Comparison of ENCODE assay signal across 29 cellular contexts in the genomic region with DNA sequence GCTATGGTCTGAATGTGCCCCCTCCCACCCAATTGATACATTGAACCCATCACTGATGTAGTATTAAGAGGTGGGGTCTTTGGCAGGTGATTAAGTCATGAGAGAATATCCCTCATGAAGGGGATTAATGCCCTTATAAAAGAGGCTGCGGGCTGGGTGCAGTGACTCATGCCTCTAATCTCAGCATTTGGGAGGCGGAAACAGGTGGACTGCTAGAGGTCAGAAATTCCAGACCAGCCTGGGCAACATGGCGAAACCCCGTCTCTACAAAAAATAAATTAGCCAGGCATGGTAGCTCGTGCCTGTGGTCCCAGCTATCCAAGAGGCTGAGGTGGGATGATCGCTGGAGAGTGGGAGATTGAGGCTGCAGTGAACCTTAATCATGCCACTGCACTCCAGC.
"Had no signal": no experiment of that assay in that cellular context is flagged by ENCODE, and none has a peak within 500 bp of the region (broad histone marks: within the 10 kb centered on the region; RNA-seq: fewer than 3 reads in every experiment).

No MANE protein-coding gene starts in this region.

- H3K36me3 Mint-ChIP-seq: natural killer cell had no signal

- H3K4me3 Mint-ChIP-seq: immature natural killer cell; naive B cell; natural killer cell; neural crest cell; stimulated activated naive B cell treated with anti-CD40 and anti-IgM and Interleukin-4, amounts not matched to agents 10 μg/mL and 1 μg/mL and 100 μg/mL, for 72 hours had no signal

- H3K4me3 ChIP-seq: left lung, lower lobe of right lung, pancreas, prostate gland, right atrium auricular region, right lobe of liver, skin epidermis, stomach, testis, thyroid gland, transverse colon, upper lobe of right lung had no signal

- H3K9me3 Mint-ChIP-seq: immature natural killer cell; naive B cell; natural killer cell; neural crest cell; stimulated activated naive B cell treated with anti-CD40 and anti-IgM and Interleukin-4, amounts not matched to agents 10 μg/mL and 1 μg/mL and 100 μg/mL, for 72 hours had no signal

- H3K27me3 Mint-ChIP-seq: naive B cell; stimulated activated naive B cell treated with anti-CD40 and anti-IgM and Interleukin-4, amounts not matched to agents 10 μg/mL and 1 μg/mL and 100 μg/mL, for 72 hours had no signal

- ATAC-seq: left colon; left lung; lower lobe of right lung; natural killer cell; pancreas; stimulated activated naive B cell treated with anti-CD40 and anti-IgM and Interleukin-4, amounts not matched to agents 10 μg/mL and 1 μg/mL and 100 μg/mL, for 72 hours; stimulated activated naive CD8-positive, alpha-beta T cell treated with anti-CD3 and anti-CD28 coated beads, Interleukin-15, Interleukin-2, amounts not matched to agents 100 U/mL and 50 U/mL, for 24 hours; upper lobe of right lung had no signal

- DNase-seq: hypothalamus; immature natural killer cell; kidney; left colon; left lung; lower lobe of right lung; mammary epithelial cell; mesenchymal stem cell; naive B cell; natural killer cell; nucleus accumbens; pancreas; posterior cingulate gyrus; right lobe of liver; stimulated activated CD4-positive, alpha-beta T cell treated with anti-CD3 and anti-CD28 coated beads, Interleukin-12 subunit alpha, Interleukin-12 subunit beta, amount 100 ng/mL, for 4 hours; stimulated activated CD4-positive, alpha-beta T cell treated with anti-CD3 and anti-CD28 coated beads, Interleukin-15, amount 100 ng/mL, for 24 hours; stimulated activated CD4-positive, alpha-beta T cell treated with anti-CD3 and anti-CD28 coated beads, Interleukin-2, amount 100 ng/mL, for 24 hours; stimulated activated CD4-positive, alpha-beta T cell treated with anti-CD3 and anti-CD28 coated beads, Interleukin-4, amount 100 ng/mL, for 1 hour; stimulated activated naive B cell treated with anti-CD40 and anti-IgM and Interleukin-4, amounts not matched to agents 10 μg/mL and 1 μg/mL and 100 μg/mL, for 72 hours; stimulated activated naive CD8-positive, alpha-beta T cell treated with anti-CD3 and anti-CD28 coated beads, Interleukin-15, Interleukin-2, amounts not matched to agents 100 U/mL and 50 U/mL, for 24 hours; stomach; testis; thyroid gland; transverse colon; upper lobe of right lung had no signal

- H3K27ac Mint-ChIP-seq: natural killer cell; stimulated activated naive B cell treated with anti-CD40 and anti-IgM and Interleukin-4, amounts not matched to agents 10 μg/mL and 1 μg/mL and 100 μg/mL, for 72 hours had no signal

- H3K4me1 Mint-ChIP-seq: neural crest cell had no signal
